8 cellular contexts compared by ENCODE assay signal in the genomic region with DNA sequence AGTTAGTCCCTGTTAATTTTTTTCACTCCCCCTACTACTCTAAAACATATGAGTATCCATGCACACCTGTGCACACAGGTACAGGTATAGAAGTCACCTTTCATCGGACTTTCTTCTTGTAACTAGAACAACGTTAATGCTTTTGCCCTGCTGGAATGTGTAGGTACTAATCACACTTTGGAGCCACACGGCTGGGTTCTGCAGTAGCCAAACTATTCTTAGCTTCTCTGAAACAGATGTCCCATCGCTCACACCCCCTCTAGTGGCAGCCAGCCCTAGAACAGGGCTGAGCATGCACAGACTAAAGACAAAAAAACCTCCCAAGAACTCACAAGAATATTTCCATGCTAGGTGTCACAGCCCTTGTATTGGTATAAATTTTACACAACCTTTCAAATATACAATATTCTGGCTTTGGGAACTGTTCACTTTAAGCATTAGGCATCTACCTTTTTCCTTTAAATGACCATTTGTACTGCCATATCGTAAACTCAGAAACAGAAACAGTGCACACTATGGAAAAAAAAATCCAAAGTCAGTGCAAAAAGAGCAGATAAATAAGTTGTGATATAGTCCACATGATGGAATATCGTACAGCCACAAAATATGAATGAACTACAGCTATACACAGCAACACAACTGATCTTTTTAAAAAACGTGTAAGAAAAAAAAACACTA.
DNase-seq lines count a peak whose midpoint lies in the region; ATAC-seq and TF ChIP-seq lines count a peak whose summit lies in the region.

No MANE protein-coding gene starts in this region.

- H3K9me3 Mint-ChIP-seq in progenitor cell of endocrine pancreas (ENCODE audit: low read depth) = no peaks in the 10 kb centered on the region

- TF ChIP-seq CTCF in GM20000 (IDR thresholded peaks at IDR 0.05; ENCODE audit: extremely low read depth, missing control alignments) (peak; percentile 67), Peyer's patch (IDR thresholded peaks at IDR 0.05) (peak; percentile 16 to 84 (median 64)), progenitor cell of endocrine pancreas (IDR thresholded peaks at IDR 0.05; ENCODE audit: unreplicated experiment) (peak; percentile 87)

- no peak overlapping the region for H3K27ac ChIP-seq in Peyer's patch

- TF ChIP-seq POLR2A in Peyer's patch (IDR thresholded peaks at IDR 0.05) = no peak

- DNase-seq in DMS114 treated with DMSO at 0.1 percent for 48 hours (lab: John Stamatoyannopoulos, UW; ENCODE audit: unreplicated experiment) (peak; percentile 17), GM20000 (ENCODE audit: low spot score) (peak; percentile 41), Peyer's patch (peak; percentile 42 to 89 (median 82)), glomerular visceral epithelial cell (ENCODE audit: extremely low spot score) (peak; percentile 79), progenitor cell of endocrine pancreas (ENCODE audit: low spot score, unreplicated experiment) (peak; percentile 46)
- DNase-seq in activated naive CD4-positive, alpha-beta T cell treated with Interleukin-2 at 50 U/mL for 16 hours = peak; percentile 47
- DNase-seq in NK-92 treated with Interleukin-12 subunit alpha and Interleukin-12 subunit beta, amount 100 ng/mL, for 24 hours (lab: John Stamatoyannopoulos, UW) = no peak

- no peaks in the 10 kb centered on the region for H3K9me3 ChIP-seq in Peyer's patch

- H3K36me3 Mint-ChIP-seq in progenitor cell of endocrine pancreas (ENCODE audit: insufficient read depth) = no peaks in the 10 kb centered on the region

- no peak overlapping the region for H3K4me3 Mint-ChIP-seq in progenitor cell of endocrine pancreas (ENCODE audit: low read depth)

- no peak overlapping the region for H3K27ac Mint-ChIP-seq in progenitor cell of endocrine pancreas

- no peak overlapping the region for H3K4me3 ChIP-seq in Peyer's patch

- H3K27me3 ChIP-seq in Peyer's patch = no peaks in the 10 kb centered on the region

- H3K27me3 Mint-ChIP-seq in progenitor cell of endocrine pancreas = peaks cover 11% of the 10 kb centered on the region

- H3K36me3 ChIP-seq in Peyer's patch = no peaks in the 10 kb centered on the region

- peak; percentile 92 for ATAC-seq in HG03520 (IDR thresholded peaks at IDR 0.05; ENCODE audit: unreplicated experiment)

- peaks cover 0 to 5% (median 0%) of the 10 kb centered on the region in 4 donors for H3K4me1 ChIP-seq in Peyer's patch

- H3K4me1 Mint-ChIP-seq in progenitor cell of endocrine pancreas (ENCODE audit: low read depth) = peaks cover 2% of the 10 kb centered on the region
